9 cellular contexts compared by ENCODE assay signal in genomic region chr5:141747152-141747640, GRCh38.
DNase-seq lines count a peak whose midpoint lies in the region; ATAC-seq, FAIRE-seq and TF ChIP-seq lines count a peak whose summit lies in the region.
"Had no signal": no experiment of that assay in that cellular context is flagged by ENCODE, and none has a peak within 500 bp of the region (broad histone marks: within the 10 kb centered on the region; RNA-seq: fewer than 3 reads in every experiment).

No MANE protein-coding gene starts in this region.

- FAIRE-seq in A549 (lab: Jason Lieb, UNC): no peak

- CTCF ChIA-PET in A549 (lab: Yijun Ruan, JAX): interaction anchor here (1.2 to 3.8 kb wide), 2 partner anchors 46 to 132 kb away, joined by 4 to 13 read pairs; partner anchors contain the start of gene PCDH1

- H3K4me3 ChIP-seq in A549 (no peak overlapping the region), endocrine pancreas (ENCODE audit: control insufficient read depth, insufficient read depth, low read length) (no peak overlapping the region), mucosa of descending colon (no peak overlapping the region)
- H3K4me3 ChIP-seq: SJSA1 had no signal

- no peaks in the 10 kb centered on the region for H3K36me3 Mint-ChIP-seq in activated T-cell treated with anti-CD3 and anti-CD28 coated beads, Interleukin-2, amount 50 U/mL, for 4 hours (ENCODE audit: insufficient read depth)

- POLR2A ChIA-PET in A549 (lab: Yijun Ruan, JAX): no interaction called here

- H3K9ac ChIP-seq in endocrine pancreas (ENCODE audit: control insufficient read depth, insufficient read depth, low read length): peak overlapping the region; percentile 5

- no peak overlapping the region for H3K4me3 Mint-ChIP-seq in activated T-cell treated with anti-CD3 and anti-CD28 coated beads, Interleukin-2, amount 50 U/mL, for 4 hours

- H3K27me3 Mint-ChIP-seq in activated T-cell treated with anti-CD3 and anti-CD28 coated beads, Interleukin-2, amount 50 U/mL, for 4 hours (ENCODE audit: low read depth): peaks cover 55% of the 10 kb centered on the region

- DNase-seq in A549 (ENCODE audit: low read depth in 1 of 2, low spot score in 1 of 2) (no peak), NCI-H774 (lab: John Stamatoyannopoulos, UW) (peak; percentile 85), mucosa of descending colon (peak; percentile 52 to 64 (median 62))
- DNase-seq in activated T-cell treated with anti-CD3 and anti-CD28 coated beads, Interleukin-2, amount 50 U/mL, for 4 hours: no peak

- WGBS in A549 (ENCODE audit: missing lambda C conversion rate): 30% methylated on average over 3 of the region's 5 CpGs

- no peak overlapping the region for H3K4me2 ChIP-seq in A549

- no peaks in the 10 kb centered on the region for H3K4me1 ChIP-seq in A549
- H3K4me1 ChIP-seq in endocrine pancreas (ENCODE audit: control insufficient read depth, insufficient read depth, low read length): no peaks in the 10 kb centered on the region
- H3K4me1 ChIP-seq in mucosa of descending colon (ENCODE audit: low read depth): no peaks in the 10 kb centered on the region
- H3K4me1 ChIP-seq: SJSA1 had no signal

- no peaks in the 10 kb centered on the region for H3K9me3 Mint-ChIP-seq in activated T-cell treated with anti-CD3 and anti-CD28 coated beads, Interleukin-2, amount 50 U/mL, for 4 hours

- ATAC-seq in A549: peak; percentile 27 to 74; a peak in 4 of 6 replicates
- ATAC-seq in HG03103 (IDR thresholded peaks at IDR 0.05; ENCODE audit: low read depth, unreplicated experiment): peak; percentile 73
- peak; percentile 46 for ATAC-seq in mucosa of descending colon
- ATAC-seq in GM19397 (IDR thresholded peaks at IDR 0.05; ENCODE audit: unreplicated experiment): no peak
- ATAC-seq in activated T-cell treated with anti-CD3 and anti-CD28 coated beads, Interleukin-2, amount 50 U/mL, for 4 hours: no peak
- no peak for ATAC-seq in HG02885 (IDR thresholded peaks at IDR 0.05; ENCODE audit: poor library complexity, unreplicated experiment)

- H3K36me3 ChIP-seq in endocrine pancreas (ENCODE audit: control insufficient read depth, insufficient read depth, low read length): no peaks in the 10 kb centered on the region
- H3K36me3 ChIP-seq in mucosa of descending colon (ENCODE audit: low read depth): no peaks in the 10 kb centered on the region
- H3K36me3 ChIP-seq: SJSA1 had no signal

- H3K9me3 ChIP-seq in A549: no peaks in the 10 kb centered on the region
- H3K9me3 ChIP-seq in endocrine pancreas (ENCODE audit: control insufficient read depth, low read length): no peaks in the 10 kb centered on the region
- H3K9me3 ChIP-seq in mucosa of descending colon: no peaks in the 10 kb centered on the region
- H3K9me3 ChIP-seq: SJSA1 had no signal

- intact Hi-C loops in mucosa of descending colon (cut with DNase I, micrococcal nuclease): no loop called here

- TF ChIP-seq RAD21 in A549 (conservative IDR thresholded peaks at IDR 0.05 in 1 of 2, IDR thresholded peaks at IDR 0.05 in 1 of 2): no peak

- no peak overlapping the region for H3K27ac ChIP-seq in A549
- H3K27ac ChIP-seq: SJSA1 had no signal

- TF ChIP-seq CTCF in A549 (IDR thresholded peaks at IDR 0.05) (no peak), mucosa of descending colon (IDR thresholded peaks at IDR 0.05) (no peak)

- no peak for TF ChIP-seq EP300 in A549 (IDR thresholded peaks at IDR 0.05)

- H3K27me3 ChIP-seq in endocrine pancreas (ENCODE audit: control insufficient read depth, insufficient read depth, low read length): no peaks in the 10 kb centered on the region

- TF ChIP-seq POLR2A in A549 (IDR thresholded peaks at IDR 0.05; ENCODE audit: low read length): no peak

- peaks cover 2% of the 10 kb centered on the region for H3K4me1 Mint-ChIP-seq in activated T-cell treated with anti-CD3 and anti-CD28 coated beads, Interleukin-2, amount 50 U/mL, for 4 hours (ENCODE audit: low read depth)

TF ChIP-seq in A549, 52 proteins besides CTCF, POLR2A, EP300 and RAD21:
- TF ChIP-seq ZSCAN20 (CRISPR knock-in tag; IDR thresholded peaks at IDR 0.05) (no peak), CEBPB (IDR thresholded peaks at IDR 0.05) (no peak)

Comparison
In these comparisons a context has a peak if more than half of its experiments do, and no peak if none do; other contexts are left out.
1. ATAC-seq: peak in A549 (2 of 2), HG03103 (single experiment) and mucosa of descending colon (single experiment); none in GM19397 (single experiment), activated T-cell treated with anti-CD3 and anti-CD28 coated beads, Interleukin-2, amount 50 U/mL, for 4 hours (0 of 2) and HG02885 (single experiment).
2. DNase-seq: peak in NCI-H774 (single experiment) and mucosa of descending colon (3 of 3); none in A549 (0 of 2) and activated T-cell treated with anti-CD3 and anti-CD28 coated beads, Interleukin-2, amount 50 U/mL, for 4 hours (single experiment).